In genomic region chr16:50235581-50235980, GRCh38 we compare ENCODE assay signal across 22 cellular contexts. TPM values are rescaled to one million over a fixed set of nuclear protein-coding genes. Genes with fewer than 3 reads are reported as not detected.
A peak's percentile ranks its signal among the peaks of the same experiment; 100 is the strongest.
DNase-seq lines count a peak whose midpoint lies in the region; ATAC-seq and TF ChIP-seq lines count a peak whose summit lies in the region.
"Had no signal": no experiment of that assay in that cellular context is flagged by ENCODE, and none has a peak within 500 bp of the region (broad histone marks: within the 10 kb centered on the region; RNA-seq: fewer than 3 reads in every experiment).

No MANE protein-coding gene starts in this region.

- dilution Hi-C loops in IMR-90 (cut with HindIII; ENCODE audit: low sequenced_read_pairs, unreplicated experiment), result no loop called here
- dilution Hi-C loops in mammary epithelial cell (cut with HindIII; ENCODE audit: low sequenced_read_pairs), result no loop called here

- in situ Hi-C loops in IMR-90 (cut with MboI; ENCODE audit: low sequenced_read_pairs) (no loop called here), mammary epithelial cell (cut with MboI; ENCODE audit: low sequenced_read_pairs in 2 of 2) (no loop called here)

- H3K23ac ChIP-seq in IMR-90 (ENCODE audit: low read depth, low read length), result no peak overlapping the region

- H3K4me3 ChIP-seq in IMR-90 (ENCODE audit: insufficient read depth, low read depth, low read length), result no peak overlapping the region
- H3K4me3 ChIP-seq in mammary epithelial cell (replicated peaks in 1 of 3; ENCODE audit: insufficient read depth in 1 of 3, low read depth in 2 of 3, low read length in 3 of 3), result no peak overlapping the region
- H3K4me3 ChIP-seq: lower lobe of right lung, spleen had no signal

- H3K79me2 ChIP-seq in mammary epithelial cell (ENCODE audit: insufficient read depth, low read length), result no peaks in the 10 kb centered on the region

- H3K9me3 Mint-ChIP-seq in mesothelial cell of epicardium, result no peaks in the 10 kb centered on the region
- H3K9me3 Mint-ChIP-seq: activated CD8-positive, alpha-beta T cell treated with anti-CD3 and anti-CD28 coated beads for 36 hours; activated naive CD4-positive, alpha-beta T cell treated with anti-CD3 and anti-CD28 coated beads, Interleukin-2, amount 50 U/mL, for 24 hours; activated T-cell treated with anti-CD3 and anti-CD28 coated beads, Interleukin-2, amount 50 U/mL, for 4 hours; naive thymus-derived CD8-positive, alpha-beta T cell had no signal

- H3K4me3 Mint-ChIP-seq in mesothelial cell of epicardium, result no peak overlapping the region
- H3K4me3 Mint-ChIP-seq: activated CD8-positive, alpha-beta T cell treated with anti-CD3 and anti-CD28 coated beads for 36 hours; activated naive CD4-positive, alpha-beta T cell treated with anti-CD3 and anti-CD28 coated beads, Interleukin-2, amount 50 U/mL, for 24 hours; activated T-cell treated with anti-CD3 and anti-CD28 coated beads, Interleukin-2, amount 50 U/mL, for 4 hours; B cell; brain; naive thymus-derived CD8-positive, alpha-beta T cell; T-helper 17 cell had no signal

- no peak for TF ChIP-seq POLR2A in IMR-90 (IDR thresholded peaks at IDR 0.05; ENCODE audit: low read depth, low read length)

- ATAC-seq in IMR-90 (ENCODE audit: low read depth) (peak; percentile 27; the same call in 1 of the 2 replicates), HG03159 (IDR thresholded peaks at IDR 0.05; ENCODE audit: unreplicated experiment) (no peak), HG02798 (IDR thresholded peaks at IDR 0.05; ENCODE audit: poor library complexity, unreplicated experiment) (no peak)
- ATAC-seq: activated CD8-positive, alpha-beta T cell treated with anti-CD3 and anti-CD28 coated beads for 36 hours; activated T-cell treated with anti-CD3 and anti-CD28 coated beads, Interleukin-2, amount 50 U/mL, for 4 hours; naive thymus-derived CD8-positive, alpha-beta T cell; T-helper 17 cell had no signal

- H2BK15ac ChIP-seq in IMR-90 (ENCODE audit: low read depth, low read length), result no peak overlapping the region

- intact Hi-C loops in IMR-90 (cut with micrococcal nuclease), result no loop called here
- intact Hi-C loops in mammary epithelial cell (cut with micrococcal nuclease), result no loop called here

- H3K4me1 Mint-ChIP-seq in mesothelial cell of epicardium, result peaks cover 27% of the 10 kb centered on the region
- H3K4me1 Mint-ChIP-seq: activated naive CD4-positive, alpha-beta T cell treated with anti-CD3 and anti-CD28 coated beads, Interleukin-2, amount 50 U/mL, for 24 hours; B cell had no signal

- H3K14ac ChIP-seq in IMR-90 (replicated peaks; ENCODE audit: low read depth, low read length), result no peak overlapping the region

- no CpG with 5 or more reads among the region's 6 CpGs for WGBS in IMR-90 (ENCODE audit: extremely low coverage in 2 of 2, insufficient read length in 1 of 2), 2 experiments
- WGBS in mammary epithelial cell (ENCODE audit: low coverage, missing lambda C conversion rate), result 16% methylated on average over 6 of the region's 6 CpGs

- peaks cover 7% of the 10 kb centered on the region; the same call in 1 of the 2 replicates for H3K9me1 ChIP-seq in IMR-90 (ENCODE audit: insufficient read depth, low read length)

- H4K91ac ChIP-seq in IMR-90 (ENCODE audit: insufficient read depth, low read depth, low read length), result no peak overlapping the region

- H4K20me1 ChIP-seq in IMR-90 (ENCODE audit: insufficient read depth, low read length), result no peaks in the 10 kb centered on the region
- H4K20me1 ChIP-seq in mammary epithelial cell (ENCODE audit: insufficient read depth, low read length), result no peaks in the 10 kb centered on the region

- no peak overlapping the region for H2BK20ac ChIP-seq in IMR-90 (ENCODE audit: low read depth, low read length)

- TF ChIP-seq RAD21 in IMR-90 (IDR thresholded peaks at IDR 0.05; ENCODE audit: low read length), result no peak

- H3K56ac ChIP-seq in IMR-90 (ENCODE audit: extremely low read depth, insufficient read depth, low read length), result no peak overlapping the region

- H2AFZ ChIP-seq in IMR-90 (replicated peaks; ENCODE audit: low read length, poor library complexity) (no peak overlapping the region), mammary epithelial cell (ENCODE audit: low read depth, low read length) (no peak overlapping the region)

- H3K36me3 Mint-ChIP-seq in mesothelial cell of epicardium, result no peaks in the 10 kb centered on the region
- H3K36me3 Mint-ChIP-seq: activated naive CD4-positive, alpha-beta T cell treated with anti-CD3 and anti-CD28 coated beads, Interleukin-2, amount 50 U/mL, for 24 hours had no signal

- H3K27ac Mint-ChIP-seq in mesothelial cell of epicardium, result peak overlapping the region; percentile 80
- H3K27ac Mint-ChIP-seq: activated CD8-positive, alpha-beta T cell treated with anti-CD3 and anti-CD28 coated beads for 36 hours; activated naive CD4-positive, alpha-beta T cell treated with anti-CD3 and anti-CD28 coated beads, Interleukin-2, amount 50 U/mL, for 24 hours; B cell; progenitor cell of endocrine pancreas; T-helper 17 cell had no signal

- H3K18ac ChIP-seq in IMR-90 (ENCODE audit: low read depth, low read length), result no peak overlapping the region

- H2AK5ac ChIP-seq in IMR-90 (ENCODE audit: low read depth, low read length), result no peak overlapping the region

- no peak overlapping the region for H3K9ac ChIP-seq in IMR-90 (ENCODE audit: low read depth, low read length)
- no peak overlapping the region for H3K9ac ChIP-seq in mammary epithelial cell (ENCODE audit: insufficient read depth, low read length)

- H3K27ac ChIP-seq in IMR-90 (ENCODE audit: insufficient read depth, low read length), result no peak overlapping the region
- H3K27ac ChIP-seq in mammary epithelial cell (ENCODE audit: insufficient read depth, low read depth, low read length), result no peak overlapping the region
- H3K27ac ChIP-seq: lower lobe of right lung, spleen had no signal

- DNase-seq in EH (ENCODE audit: low read depth) (peak; percentile 35), IMR-90 (no peak), mammary epithelial cell (peak; percentile 63), mesothelial cell of epicardium (ENCODE audit: low spot score in 2 of 2, unreplicated experiment in 2 of 2) (no peak), EL (no peak), 8988T (no peak)
- DNase-seq: activated CD8-positive, alpha-beta T cell treated with anti-CD3 and anti-CD28 coated beads for 36 hours; activated T-cell treated with anti-CD3 and anti-CD28 coated beads, Interleukin-2, amount 50 U/mL, for 4 hours; GOT3; lower lobe of right lung; MM.1S; naive thymus-derived CD8-positive, alpha-beta T cell; NCI-H187; NCI-H510A; spleen; T-helper 17 cell had no signal

- peaks cover 11% of the 10 kb centered on the region for H3K4me1 ChIP-seq in IMR-90 (ENCODE audit: control insufficient read depth, insufficient read depth, low read length)
- H3K4me1 ChIP-seq in mammary epithelial cell (ENCODE audit: insufficient read depth, low read length), result peaks cover 21% of the 10 kb centered on the region
- H3K4me1 ChIP-seq: lower lobe of right lung, spleen had no signal

- H2BK5ac ChIP-seq in IMR-90 (ENCODE audit: low read depth, low read length, poor library complexity, severe bottlenecking), result no peak overlapping the region

- no peak overlapping the region for H3K4me2 ChIP-seq in IMR-90 (ENCODE audit: low read depth, low read length)
- peak overlapping the region; percentile 56 for H3K4me2 ChIP-seq in mammary epithelial cell (ENCODE audit: insufficient read depth, low read depth, low read length)

- CTCF ChIA-PET in IMR-90 (lab: Yijun Ruan, JAX) (interaction anchor here (0.7 kb wide), 1 partner anchor 21 kb away, joined by 3 read pairs; no protein-coding TSS in a partner anchor), mammary epithelial cell (lab: Charles Lee; ENCODE audit: low non-redundant PET) (no interaction called here)

- no peak overlapping the region for H3K4ac ChIP-seq in IMR-90 (ENCODE audit: low read depth, low read length)

- H2AK9ac ChIP-seq in IMR-90 (replicated peaks; ENCODE audit: low read depth, low read length, poor library complexity), result no peak overlapping the region

- BruUV-seq in IMR-90 (replicated peaks; lab: Mats Ljungman, UMichigan) (no TSS peak), mammary epithelial cell (replicated peaks; lab: Mats Ljungman, UMichigan) (no TSS peak)

- no peaks in the 10 kb centered on the region for H3K27me3 Mint-ChIP-seq in mesothelial cell of epicardium (ENCODE audit: low read depth)
- H3K27me3 Mint-ChIP-seq: activated CD8-positive, alpha-beta T cell treated with anti-CD3 and anti-CD28 coated beads for 36 hours; activated naive CD4-positive, alpha-beta T cell treated with anti-CD3 and anti-CD28 coated beads, Interleukin-2, amount 50 U/mL, for 24 hours; B cell; naive thymus-derived CD8-positive, alpha-beta T cell; T-helper 17 cell had no signal

- POLR2A ChIA-PET in IMR-90 (lab: Charles Lee; ENCODE audit: unreplicated experiment), result no interaction called here

- H2BK120ac ChIP-seq in IMR-90 (ENCODE audit: low read depth, low read length), result no peak overlapping the region

- no peak overlapping the region for H4K5ac ChIP-seq in IMR-90 (ENCODE audit: low read depth, low read length)

- H4K8ac ChIP-seq in IMR-90 (ENCODE audit: low read depth in 2 of 2, low read length in 2 of 2), result no peak overlapping the region

- H3K36me3 ChIP-seq in IMR-90 (ENCODE audit: control insufficient read depth, insufficient read depth, low read length), result no peaks in the 10 kb centered on the region
- peaks cover 4% of the 10 kb centered on the region for H3K36me3 ChIP-seq in mammary epithelial cell (ENCODE audit: insufficient read depth, low read length)
- H3K36me3 ChIP-seq: lower lobe of right lung had no signal

- H3K79me1 ChIP-seq in IMR-90 (ENCODE audit: low read depth in 1 of 2, low read length in 2 of 2), result no peaks in the 10 kb centered on the region

- TF ChIP-seq CTCF in IMR-90 (conservative IDR thresholded peaks at IDR 0.05; ENCODE audit: low read depth, low read length) (no peak), mammary epithelial cell (conservative IDR thresholded peaks at IDR 0.05 in 1 of 2, IDR thresholded peaks at IDR 0.05 in 1 of 2; ENCODE audit: extremely low read depth in 1 of 2, insufficient read depth in 1 of 2, low read depth in 1 of 2, low read length in 2 of 2) (no peak), mesothelial cell of epicardium (IDR thresholded peaks at IDR 0.05; ENCODE audit: unreplicated experiment) (no peak)

- H3K9me3 ChIP-seq in IMR-90 (ENCODE audit: control insufficient read depth, insufficient read depth, low read length), result no peaks in the 10 kb centered on the region
- H3K9me3 ChIP-seq in mammary epithelial cell (replicated peaks; ENCODE audit: insufficient read depth, low read length), result no peaks in the 10 kb centered on the region
- H3K9me3 ChIP-seq: lower lobe of right lung, spleen had no signal

- H3K27me3 ChIP-seq in IMR-90 (ENCODE audit: control insufficient read depth, insufficient read depth, low read length) (peaks cover 9% of the 10 kb centered on the region), mammary epithelial cell (ENCODE audit: insufficient read depth, low read length) (no peaks in the 10 kb centered on the region)
- H3K27me3 ChIP-seq: spleen had no signal

RNA-seq across cellular contexts. Expression of gene ADCY7, which starts 30.8 kb away (rescaled TPM):
- total RNA-seq in IMR-90 (2012; rRNA removed) (12.2 and 15.2 TPM in 2 replicates), mammary epithelial cell (10 to 100 TPM in 1 of 2 donors, 1 to 10 TPM in 1; 8.2 to 16.3 TPM), mesothelial cell of epicardium (23.5 to 25.7 TPM (median 24.8 TPM) in 3 replicates)
- polyA plus RNA-seq in IMR-90 (2012; rRNA removed) (16.6 and 17.1 TPM in 2 replicates), mammary epithelial cell (1.9 TPM)
- 8.3 and 16.7 TPM in 2 replicates for polyA plus RNA-seq in IMR-90 (2012; cell fraction: cytosol; rRNA removed)
- 29.6 and 55.4 TPM in 2 replicates for polyA plus RNA-seq in IMR-90 (2012; cell fraction: nucleus; rRNA removed; ENCODE audit: low replicate concordance)
- polyA minus RNA-seq in mammary epithelial cell, result 0.57 TPM

Comparison
In these comparisons a context has a peak if more than half of its experiments do, and no peak if none do; other contexts are left out.
1. DNase-seq: peak in EH (single experiment) and mammary epithelial cell (single experiment); none in IMR-90 (single experiment), mesothelial cell of epicardium (0 of 2), EL (single experiment) and 8988T (single experiment).